In the genomic region with DNA sequence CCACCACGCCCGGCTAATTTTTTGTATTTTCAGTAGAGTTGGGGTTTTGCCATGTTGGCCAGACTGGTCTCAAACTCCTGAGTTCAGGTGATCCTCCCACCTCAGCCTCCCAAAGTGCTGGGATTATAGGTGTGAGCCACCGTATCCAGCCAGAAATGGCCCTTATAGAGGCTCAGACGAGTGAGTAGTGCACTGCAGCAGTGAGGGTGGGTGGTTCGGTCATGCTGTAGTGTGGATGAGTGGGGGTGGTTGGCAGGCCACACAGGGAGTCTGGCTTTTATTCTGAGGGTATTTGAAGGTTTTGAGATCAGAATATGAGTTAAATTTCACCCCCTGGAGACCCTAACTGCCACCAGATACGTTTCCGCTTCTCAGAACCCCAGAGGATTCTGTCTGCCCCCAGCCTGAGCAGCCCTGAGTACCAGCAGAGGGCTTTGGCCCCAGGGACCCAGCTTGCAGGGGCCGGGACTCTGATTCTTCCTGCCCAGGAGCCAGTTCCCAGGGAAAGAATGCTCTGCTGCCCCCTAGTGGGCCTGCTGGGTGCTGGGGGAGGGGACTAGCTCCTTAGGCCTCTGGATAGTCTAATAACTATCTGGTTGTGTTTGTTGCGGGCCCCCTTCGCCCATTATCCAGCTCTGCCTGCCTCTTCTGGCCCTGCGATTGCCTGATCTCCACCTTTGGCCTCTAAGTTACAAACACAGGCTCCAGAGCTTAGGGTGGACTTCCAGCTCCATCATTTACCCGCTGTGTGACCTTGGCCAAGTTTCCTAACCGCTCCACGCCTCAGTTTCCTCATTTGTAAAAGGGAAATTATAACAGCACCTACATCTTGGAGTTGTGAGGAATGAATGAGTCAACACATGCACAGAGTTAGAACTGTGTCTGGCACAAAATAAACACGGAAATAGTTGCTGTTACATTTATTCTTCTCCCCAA, we compare ENCODE assay signal across 2 cellular contexts.
TF ChIP-seq lines count a peak whose summit lies in the region.

No MANE protein-coding gene starts in this region.

TF ChIP-seq in IMR-90, 13 proteins besides CTCF, POLR2A, EP300 and RAD21:
- TF ChIP-seq RCOR1 (IDR thresholded peaks at IDR 0.05; ENCODE audit: insufficient replicate concordance, low read length), result no peak
- TF ChIP-seq MAZ (IDR thresholded peaks at IDR 0.05; ENCODE audit: borderline replicate concordance, low read depth, low read length), result peak; percentile 74
- TF ChIP-seq SMC3 (IDR thresholded peaks at IDR 0.05; ENCODE audit: low read depth, low read length), result peak; percentile 90

TF ChIP-seq in endothelial cell of umbilical vein, 7 proteins besides CTCF, POLR2A, EP300 and RAD21:
- no peak for TF ChIP-seq MYC (IDR thresholded peaks at IDR 0.05; ENCODE audit: low read depth, low read length)
- peak; percentile 45 for TF ChIP-seq POLR2AphosphoS5 (IDR thresholded peaks at IDR 0.05; ENCODE audit: insufficient read depth, low read depth, low read length)
TF ChIP-seq in endothelial cell of umbilical vein: peak in this region for 1.
